In the genomic region with DNA sequence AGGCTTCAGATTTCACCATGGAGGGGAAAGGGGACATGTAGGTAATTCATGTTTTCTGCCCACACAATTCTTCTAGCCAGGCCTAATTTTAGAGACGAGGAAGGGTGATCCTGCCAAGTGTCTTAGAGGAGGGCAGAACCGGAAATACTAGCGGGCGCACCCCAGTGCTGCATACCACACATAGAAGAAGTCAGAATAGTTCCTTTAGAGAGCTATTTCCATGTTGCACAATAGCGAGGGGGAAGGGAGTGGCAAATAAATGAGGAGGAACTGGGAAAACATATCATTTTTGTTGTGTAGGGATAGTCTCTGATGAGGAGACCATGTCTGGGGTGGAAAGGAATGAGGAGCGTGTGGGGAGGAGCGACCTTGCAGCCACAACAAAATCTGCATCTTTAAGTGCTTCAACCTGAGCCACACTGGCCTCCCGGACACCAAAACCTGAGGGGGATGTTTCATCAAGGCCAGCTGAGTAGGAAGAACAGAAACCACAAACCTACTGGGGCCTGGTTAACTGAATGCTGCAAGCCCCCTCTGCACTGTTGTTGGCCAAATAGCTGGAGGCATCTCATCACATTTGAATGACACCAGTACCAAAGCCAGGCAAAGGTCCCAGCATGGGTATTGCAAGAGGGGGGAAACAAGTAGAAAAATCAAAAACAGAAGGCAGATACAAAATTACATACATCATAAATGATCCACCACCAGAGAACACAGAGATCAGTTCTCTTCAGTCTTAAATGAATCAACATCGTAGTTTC, we compare ENCODE assay signal across 9 cellular contexts. TPM values are rescaled to one million over a fixed set of nuclear protein-coding genes. Genes with fewer than 3 reads are reported as not detected.
A peak's percentile ranks its signal among the peaks of the same experiment; 100 is the strongest.
DNase-seq lines count a peak whose midpoint lies in the region; ATAC-seq and TF ChIP-seq lines count a peak whose summit lies in the region.
"Had no signal": no experiment of that assay in that cellular context is flagged by ENCODE, and none has a peak within 500 bp of the region (broad histone marks: within the 10 kb centered on the region; RNA-seq: fewer than 3 reads in every experiment).

No MANE protein-coding gene starts in this region.

- no peak overlapping the region for H2AFZ ChIP-seq in neuronal stem cell (ENCODE audit: low read length)

- no peak overlapping the region for H3K23ac ChIP-seq in neuronal stem cell (ENCODE audit: low read depth, low read length, poor library complexity)

- no peak overlapping the region for H4K91ac ChIP-seq in neuronal stem cell (ENCODE audit: low read depth, low read length, poor library complexity)

- no CpG with 5 or more reads among the region's 9 CpGs for WGBS in neuronal stem cell (ENCODE audit: extremely low coverage in 2 of 2, insufficient read length in 2 of 2, insufficient replicate concordance in 1 of 2), 2 donors

- H3K18ac ChIP-seq in neuronal stem cell (ENCODE audit: low read length) = no peak overlapping the region

- H3K4ac ChIP-seq in neuronal stem cell (ENCODE audit: low read length) = no peak overlapping the region

- H3K9me3 ChIP-seq in Peyer's patch = no peaks in the 10 kb centered on the region
- no peaks in the 10 kb centered on the region for H3K9me3 ChIP-seq in muscle layer of duodenum (ENCODE audit: control insufficient read depth in 1 of 2, low read length in 2 of 2)
- H3K9me3 ChIP-seq in neuronal stem cell (replicated peaks in 1 of 2; ENCODE audit: control insufficient read depth in 2 of 2, insufficient read depth in 1 of 2, low read depth in 1 of 2, low read length in 2 of 2) = no peaks in the 10 kb centered on the region

- H3K36me3 ChIP-seq in Peyer's patch = no peaks in the 10 kb centered on the region
- no peaks in the 10 kb centered on the region for H3K36me3 ChIP-seq in muscle layer of duodenum (ENCODE audit: control insufficient read depth in 1 of 2, insufficient read depth in 2 of 2, low read length in 2 of 2)
- no peaks in the 10 kb centered on the region for H3K36me3 ChIP-seq in neuronal stem cell (replicated peaks in 1 of 2; ENCODE audit: control insufficient read depth in 2 of 2, insufficient read depth in 2 of 2, low read length in 2 of 2)

- H2BK12ac ChIP-seq in neuronal stem cell (ENCODE audit: low read length) = no peak overlapping the region

- H3K14ac ChIP-seq in neuronal stem cell (ENCODE audit: low read length) = no peak overlapping the region

- DNase-seq in Daoy (ENCODE audit: low read depth) (peak; percentile 60), Peyer's patch (peak in 2 of 3 donors; percentile 50 to 64), choroid plexus epithelial cell (ENCODE audit: low read depth) (peak; percentile 90), ureter (ENCODE audit: low spot score) (peak; percentile 65), neuronal stem cell (ENCODE audit: low spot score) (no peak)
- no peak for DNase-seq in effector CD4-positive, alpha-beta T cell

- no peak overlapping the region for H3K4me3 ChIP-seq in Peyer's patch
- no peak overlapping the region for H3K4me3 ChIP-seq in choroid plexus epithelial cell (ENCODE audit: low read depth, low read length)
- H3K4me3 ChIP-seq in muscle layer of duodenum (ENCODE audit: low read depth in 1 of 2, low read length in 2 of 2) = no peak overlapping the region
- H3K4me3 ChIP-seq in neuronal stem cell (ENCODE audit: low read length in 2 of 2) = no peak overlapping the region

- peak; percentile 41 for ATAC-seq in HG02610 (IDR thresholded peaks at IDR 0.05; ENCODE audit: unreplicated experiment)

- TF ChIP-seq POLR2A in Peyer's patch (IDR thresholded peaks at IDR 0.05) = no peak

- H3K27ac ChIP-seq in Peyer's patch = peak overlapping the region in 1 of 4 donors; percentile 52
- H3K27ac ChIP-seq in muscle layer of duodenum (ENCODE audit: low read length) = peak overlapping the region; percentile 24
- no peak overlapping the region for H3K27ac ChIP-seq in neuronal stem cell (replicated peaks; ENCODE audit: low read length)
- H3K27ac ChIP-seq: KMS-11 had no signal

- H3K79me1 ChIP-seq in neuronal stem cell (ENCODE audit: low read depth, low read length) = no peaks in the 10 kb centered on the region

- H2AK5ac ChIP-seq in neuronal stem cell (ENCODE audit: low read depth, low read length) = no peak overlapping the region

- H3K4me2 ChIP-seq in neuronal stem cell (ENCODE audit: insufficient read depth, low read length, poor library complexity, severe bottlenecking) = no peak overlapping the region
- H3K4me2 ChIP-seq: KMS-11 had no signal

- H3K4me1 ChIP-seq in Peyer's patch (peaks cover 0 to 13% (median 0%) of the 10 kb centered on the region in 4 donors), muscle layer of duodenum (ENCODE audit: control insufficient read depth in 1 of 2, insufficient read depth in 2 of 2, low read length in 2 of 2) (peaks cover 7 to 39% of the 10 kb centered on the region in 2 donors), neuronal stem cell (ENCODE audit: control insufficient read depth in 2 of 2, insufficient read depth in 1 of 2, low read depth in 1 of 2, low read length in 2 of 2) (peaks cover 0 to 5% of the 10 kb centered on the region in 2 donors)

- no peak overlapping the region for H2BK120ac ChIP-seq in neuronal stem cell (ENCODE audit: low read depth, low read length)

- no peak overlapping the region for H2BK15ac ChIP-seq in neuronal stem cell (ENCODE audit: low read length)

- H3K27me3 ChIP-seq in Peyer's patch (no peaks in the 10 kb centered on the region), muscle layer of duodenum (ENCODE audit: low read depth, low read length) (no peaks in the 10 kb centered on the region), neuronal stem cell (ENCODE audit: control insufficient read depth in 3 of 3, insufficient read depth in 3 of 3, low read depth in 1 of 3, low read length in 3 of 3) (no peaks in the 10 kb centered on the region)

- no peak overlapping the region for H3K9ac ChIP-seq in neuronal stem cell (ENCODE audit: low read depth, low read length, poor library complexity)
- H3K9ac ChIP-seq: KMS-11 had no signal

- no peak overlapping the region for H2BK5ac ChIP-seq in neuronal stem cell (ENCODE audit: low read length)

- no peak for TF ChIP-seq CTCF in Peyer's patch (IDR thresholded peaks at IDR 0.05)
- TF ChIP-seq CTCF in choroid plexus epithelial cell (conservative IDR thresholded peaks at IDR 0.05; ENCODE audit: low read depth, low read length) = no peak

- H4K8ac ChIP-seq in neuronal stem cell (ENCODE audit: low read depth, low read length) = no peak overlapping the region

RNA-seq across cellular contexts. Expression of a gene that starts 26.7 kb away (rescaled TPM):
- total RNA-seq in Daoy (2014; rRNA removed; shearing (Covaris generic)) = not detected in 2 replicates
- total RNA-seq in Peyer's patch (1 to 10 TPM; 1.2 to 5.0 (median 2.7) TPM), ureter (4.3 TPM)
- polyA plus RNA-seq in neuronal stem cell (2013, experiment 1 of 2) = not detected
- not detected for polyA plus RNA-seq in neuronal stem cell (2013, experiment 2 of 2)

Comparison
In these comparisons a context has a peak if more than half of its experiments do, and no peak if none do; other contexts are left out.
1. DNase-seq: peak in Daoy (single experiment), Peyer's patch (2 of 3), choroid plexus epithelial cell (single experiment) and ureter (single experiment); none in effector CD4-positive, alpha-beta T cell (single experiment) and neuronal stem cell (single experiment).